Comparison of ENCODE assay signal across 8 cellular contexts in the genomic region with DNA sequence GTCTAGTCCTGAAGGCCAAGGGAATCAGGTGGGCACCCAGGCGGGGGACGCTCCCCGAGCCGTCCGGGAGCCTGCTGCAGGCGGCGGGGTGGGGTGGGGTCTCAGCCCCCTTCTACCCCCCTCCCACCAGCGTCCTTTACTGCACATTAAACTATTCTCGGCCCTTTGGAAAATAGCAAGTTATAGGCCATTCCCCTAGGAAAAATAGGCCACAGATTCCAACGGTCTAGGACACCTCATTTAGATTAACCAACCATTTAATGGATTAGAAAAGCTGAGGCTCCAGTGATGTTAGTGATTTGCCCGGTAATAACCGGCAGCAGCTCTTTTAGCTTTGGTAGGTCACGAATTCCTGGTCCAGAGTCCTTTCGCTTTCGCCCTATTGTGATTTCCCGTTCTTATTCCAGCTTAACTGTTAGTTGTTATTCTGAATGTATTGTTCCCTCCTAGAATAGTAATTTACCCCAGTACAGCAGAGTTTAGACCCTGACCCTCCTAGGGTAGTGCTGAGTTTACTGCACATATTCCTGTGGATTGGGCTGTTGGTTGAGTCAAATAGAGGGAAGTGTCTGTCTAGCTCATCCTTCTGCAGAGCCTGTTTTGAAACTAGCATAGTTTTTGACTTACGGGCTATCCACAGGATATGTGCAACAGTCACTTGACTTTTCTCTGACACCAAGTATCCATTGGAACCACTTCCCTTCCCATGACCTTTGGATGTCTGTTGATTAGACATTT. TPM values are rescaled to one million over a fixed set of nuclear protein-coding genes. Genes with fewer than 3 reads are reported as not detected.
DNase-seq lines count a peak whose midpoint lies in the region; ATAC-seq and TF ChIP-seq lines count a peak whose summit lies in the region.

No MANE protein-coding gene starts in this region.

- peak; percentile 58 for DNase-seq in DMS53 treated with DMSO at 0.1 percent for 48 hours (lab: John Stamatoyannopoulos, UW; ENCODE audit: unreplicated experiment)
- peak; percentile 69 for DNase-seq in M059J (ENCODE audit: low read depth)
- DNase-seq in adipocyte (ENCODE audit: low read depth), result peak; percentile 78
- DNase-seq in left ventricle myocardium superior, result no peak
- DNase-seq in psoas muscle, result peak in 1 of 2 donors; percentile 58
- DNase-seq in NCI-H146 treated with DMSO at 0.1 percent for 48 hours (lab: John Stamatoyannopoulos, UW; ENCODE audit: unreplicated experiment), result no peak
- DNase-seq in HuH-7 (ENCODE audit: low spot score), result no peak

- intact Hi-C loops in left ventricle myocardium superior (cut with micrococcal nuclease), result no loop called here
- intact Hi-C loops in psoas muscle (cut with DNase I), result loop anchor here in 1 of 2 donors (10.0 kb wide), 1 partner anchor 131 kb away; the partner anchor contains the start of gene SFR1

- peak overlapping the region; percentile 86 for H3K4me3 ChIP-seq in adipocyte (ENCODE audit: low read length)
- peak overlapping the region; percentile 94 for H3K4me3 ChIP-seq in psoas muscle

- WGBS in psoas muscle, 3 donors, result 0 to 2% (median 1%) methylated on average over 17 of the region's 17 CpGs

- no peaks in the 10 kb centered on the region for H3K27me3 ChIP-seq in adipocyte (replicated peaks; ENCODE audit: control insufficient read depth, insufficient read depth, low read length)
- no peaks in the 10 kb centered on the region for H3K27me3 ChIP-seq in psoas muscle (ENCODE audit: insufficient read depth in 3 of 3, low read length in 2 of 3)

- H3K9me3 ChIP-seq in adipocyte (ENCODE audit: control insufficient read depth, low read length) (no peaks in the 10 kb centered on the region), psoas muscle (no peaks in the 10 kb centered on the region)

- peaks cover 32% of the 10 kb centered on the region for H3K36me3 ChIP-seq in adipocyte (ENCODE audit: control insufficient read depth, insufficient read depth, low read length, severe bottlenecking)
- H3K36me3 ChIP-seq in psoas muscle (ENCODE audit: insufficient read depth in 1 of 2, low read depth in 1 of 2), result peaks cover 4 to 34% of the 10 kb centered on the region in 2 donors

- peak overlapping the region; percentile 96 for H3K9ac ChIP-seq in adipocyte (ENCODE audit: low read length)

- no peak for TF ChIP-seq CTCF in psoas muscle (IDR thresholded peaks at IDR 0.05)

- ATAC-seq in GM21447 (IDR thresholded peaks at IDR 0.05; ENCODE audit: unreplicated experiment), result peak; percentile 43
- peak; percentile 55 for ATAC-seq in left ventricle myocardium superior
- ATAC-seq in psoas muscle, result peak; percentile 82 to 87 (median 86)

- H3K27ac ChIP-seq in psoas muscle, result peak overlapping the region; percentile 99

- H3K4me1 ChIP-seq in adipocyte (ENCODE audit: control insufficient read depth, insufficient read depth, low read length) (peaks cover 43% of the 10 kb centered on the region), psoas muscle (peaks cover 36% of the 10 kb centered on the region)

RNA-seq across cellular contexts. Expression of gene GSTO1, which starts 0.7 kb away (rescaled TPM):
- total RNA-seq in M059J (2014; rRNA removed; shearing (Covaris generic)), result 179 and 214 TPM in 2 replicates
- 163 TPM for total RNA-seq in left ventricle myocardium superior
- total RNA-seq in psoas muscle, result 100 to 1,000 TPM in 3 of 4 donors, 10 to 100 TPM in 1; 95.9 to 222 (median 114) TPM
- polyA plus RNA-seq in psoas muscle, result 100 to 1,000 TPM in 2 of 3 donors, 10 to 100 TPM in 1; 73.7 to 742 (median 120) TPM

RNA-seq across cellular contexts. Expression of gene GSTO2, which starts 13.6 kb away (rescaled TPM):
- total RNA-seq in M059J (2014; rRNA removed; shearing (Covaris generic)), result 0.17 and 0.20 TPM in 2 replicates
- total RNA-seq in left ventricle myocardium superior (1.1 TPM), psoas muscle (1 to 10 TPM; 1.2 to 3.3 (median 2.0) TPM)
- polyA plus RNA-seq in psoas muscle, result 1 to 10 TPM in 2 of 3 donors, under 1 TPM in 1; 0.23 to 4.6 (median 1.1) TPM

RNA-seq across cellular contexts. Expression of gene CFAP43, which starts 23.2 kb away (rescaled TPM):
- total RNA-seq in M059J (2014; rRNA removed; shearing (Covaris generic)), result 0.89 and 2.1 TPM in 2 replicates
- total RNA-seq in left ventricle myocardium superior (not detected), psoas muscle (under 1 TPM in 1 of 4 donors, not detected in 3; 0.04 TPM)
- under 1 TPM in 2 of 3 donors, not detected in 1; 0.11 to 0.44 TPM for polyA plus RNA-seq in psoas muscle

Comparison
In these comparisons a context has a peak if more than half of its experiments do, and no peak if none do; other contexts are left out.
1. DNase-seq: peak in DMS53 treated with DMSO at 0.1 percent for 48 hours (single experiment), M059J (single experiment) and adipocyte (single experiment); none in left ventricle myocardium superior (single experiment), NCI-H146 treated with DMSO at 0.1 percent for 48 hours (single experiment) and HuH-7 (single experiment).
2. Peak in every context shown above with its lines, with median percentiles within 50 percentile points of each other: ATAC-seq.